Comparison of ENCODE assay signal across 13 cellular contexts in genomic region chr4:121185960-121186359, GRCh38. TPM values are rescaled to one million over a fixed set of nuclear protein-coding genes. Genes with fewer than 3 reads are reported as not detected.
DNase-seq lines count a peak whose midpoint lies in the region; ATAC-seq and TF ChIP-seq lines count a peak whose summit lies in the region.
"Had no signal": no experiment of that assay in that cellular context is flagged by ENCODE, and none has a peak within 500 bp of the region (broad histone marks: within the 10 kb centered on the region; RNA-seq: fewer than 3 reads in every experiment).

No MANE protein-coding gene starts in this region.

- H3K27me3 Mint-ChIP-seq in activated naive CD8-positive, alpha-beta T cell: no peaks in the 10 kb centered on the region
- no peaks in the 10 kb centered on the region for H3K27me3 Mint-ChIP-seq in activated naive CD8-positive, alpha-beta T cell treated with anti-CD3 and anti-CD28 coated beads for 36 hours

- no peak overlapping the region for H3K4me3 ChIP-seq in sigmoid colon

- DNase-seq in activated naive CD8-positive, alpha-beta T cell treated with anti-CD3 and anti-CD28 coated beads for 36 hours: no peak
- DNase-seq in midbrain (lab: John Stamatoyannopoulos, UW) (no peak), iPS-NIHi7 (ENCODE audit: extremely low spot score) (no peak), sigmoid colon (no peak)
- no peak for DNase-seq in activated CD4-positive, alpha-beta T cell treated with anti-CD3 and anti-CD28 coated beads, Interleukin-2, amount 50 U/mL, for 48 hours
- DNase-seq: activated CD4-positive, alpha-beta T cell treated with anti-CD3 and anti-CD28 coated beads for 1 hour; activated naive CD4-positive, alpha-beta T cell; DMS153; NCI-H1930; stimulated activated CD4-positive, alpha-beta T cell treated with anti-CD3 and anti-CD28 coated beads, Interleukin-4, amount 100 ng/mL, for 24 hours had no signal

- H3K27me3 ChIP-seq in sigmoid colon: no peaks in the 10 kb centered on the region

- intact Hi-C loops in sigmoid colon (cut with DNase I): no loop called here

- peak overlapping the region; percentile 24 for H3K27ac Mint-ChIP-seq in activated naive CD8-positive, alpha-beta T cell
- H3K27ac Mint-ChIP-seq in activated naive CD8-positive, alpha-beta T cell treated with anti-CD3 and anti-CD28 coated beads for 36 hours: no peak overlapping the region

- TF ChIP-seq CTCF in sigmoid colon (IDR thresholded peaks at IDR 0.05): no peak

- H3K36me3 Mint-ChIP-seq in activated naive CD8-positive, alpha-beta T cell: no peaks in the 10 kb centered on the region
- H3K36me3 Mint-ChIP-seq in activated naive CD8-positive, alpha-beta T cell treated with anti-CD3 and anti-CD28 coated beads for 36 hours: peaks cover 19% of the 10 kb centered on the region

- TF ChIP-seq EP300 in sigmoid colon (IDR thresholded peaks at IDR 0.05): no peak

- no peak for TF ChIP-seq POLR2A in sigmoid colon (IDR thresholded peaks at IDR 0.05)

- whole genome bisulfite sequencing in sigmoid colon, 2 donors: 78 to 85% methylated on average over 10 of the region's 10 CpGs

- no peaks in the 10 kb centered on the region for H3K4me1 ChIP-seq in sigmoid colon

- H3K9me3 Mint-ChIP-seq in activated naive CD8-positive, alpha-beta T cell (ENCODE audit: low read depth): no peaks in the 10 kb centered on the region
- H3K9me3 Mint-ChIP-seq in activated naive CD8-positive, alpha-beta T cell treated with anti-CD3 and anti-CD28 coated beads for 36 hours: peaks cover 2% of the 10 kb centered on the region

- H3K4me3 Mint-ChIP-seq in activated naive CD8-positive, alpha-beta T cell: no peak overlapping the region
- H3K4me3 Mint-ChIP-seq in activated naive CD8-positive, alpha-beta T cell treated with anti-CD3 and anti-CD28 coated beads for 36 hours: no peak overlapping the region

- no peaks in the 10 kb centered on the region for H3K36me3 ChIP-seq in sigmoid colon

- no peak overlapping the region for H3K27ac ChIP-seq in sigmoid colon

- peaks cover 70% of the 10 kb centered on the region for H3K4me1 Mint-ChIP-seq in activated naive CD8-positive, alpha-beta T cell (ENCODE audit: low read depth)
- H3K4me1 Mint-ChIP-seq in activated naive CD8-positive, alpha-beta T cell treated with anti-CD3 and anti-CD28 coated beads for 36 hours: peaks cover 50% of the 10 kb centered on the region

- H3K9me3 ChIP-seq in sigmoid colon: no peaks in the 10 kb centered on the region

- peak; percentile 63 for ATAC-seq in HG02642 (IDR thresholded peaks at IDR 0.05; ENCODE audit: poor library complexity, unreplicated experiment)
- ATAC-seq in HG03469 (IDR thresholded peaks at IDR 0.05; ENCODE audit: unreplicated experiment): peak; percentile 35

RNA-seq across cellular contexts. Expression of gene TNIP3, which starts 21.8 kb away (rescaled TPM):
- total RNA-seq in activated naive CD8-positive, alpha-beta T cell treated with anti-CD3 and anti-CD28 coated beads for 36 hours: 1 to 10 TPM; 3.3 TPM
- total RNA-seq in sigmoid colon: under 1 TPM in 1 of 4 donors, not detected in 3; 0.49 TPM
- 10 to 100 TPM in 1 of 3 donors, 1 to 10 TPM in 1, not detected in 1; 3.0 to 18.1 TPM for polyA plus RNA-seq in sigmoid colon
